Comparison of ENCODE assay signal across 1 cellular context in the genomic region with DNA sequence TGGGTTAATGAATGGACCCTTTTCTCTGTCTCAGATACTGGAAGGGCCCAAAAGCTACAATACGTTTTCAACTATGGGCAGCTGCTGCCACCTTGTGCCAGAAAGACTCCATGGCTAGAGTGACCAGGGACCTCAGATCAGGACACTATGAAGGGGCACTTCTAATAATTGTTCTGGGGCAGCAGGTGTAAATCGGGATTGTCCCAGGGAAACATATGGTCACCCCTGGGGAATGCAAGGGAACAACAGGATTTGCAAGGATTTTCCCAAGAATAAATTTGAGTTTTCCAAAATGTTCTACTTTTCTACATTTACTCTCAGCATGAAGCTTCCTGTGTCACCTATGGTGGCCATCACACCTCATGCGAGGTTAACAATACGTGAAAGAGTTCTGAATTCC.
A peak's percentile ranks its signal among the peaks of the same experiment; 100 is the strongest.
TF ChIP-seq lines count a peak whose summit lies in the region.

No MANE protein-coding gene starts in this region.

TF ChIP-seq in GM12878, 131 proteins besides CTCF, POLR2A, EP300 and RAD21 (continued from another document):
- TF ChIP-seq, protein P1, sequence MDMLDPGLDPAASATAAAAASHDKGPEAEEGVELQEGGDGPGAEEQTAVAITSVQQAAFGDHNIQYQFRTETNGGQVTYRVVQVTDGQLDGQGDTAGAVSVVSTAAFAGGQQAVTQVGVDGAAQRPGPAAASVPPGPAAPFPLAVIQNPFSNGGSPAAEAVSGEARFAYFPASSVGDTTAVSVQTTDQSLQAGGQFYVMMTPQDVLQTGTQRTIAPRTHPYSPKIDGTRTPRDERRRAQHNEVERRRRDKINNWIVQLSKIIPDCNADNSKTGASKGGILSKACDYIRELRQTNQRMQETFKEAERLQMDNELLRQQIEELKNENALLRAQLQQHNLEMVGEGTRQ (IDR thresholded peaks at IDR 0.05; ENCODE audit: borderline replicate concordance, low read depth, low read length): no peak
- TF ChIP-seq KLF5 (IDR thresholded peaks at IDR 0.05; ENCODE audit: partially characterized antibody) (no peak), BCL11A (IDR thresholded peaks at IDR 0.05; ENCODE audit: low read depth, low read length) (no peak), SMC3 (IDR thresholded peaks at IDR 0.05; ENCODE audit: borderline replicate concordance, low read length) (peak; percentile 87)
TF ChIP-seq in GM12878: peak in this region for 2.
